In genomic region chr6:134323294-134323693, GRCh38 we compare ENCODE assay signal across 28 cellular contexts.
"Had no signal": no experiment of that assay in that cellular context is flagged by ENCODE, and none has a peak within 500 bp of the region (broad histone marks: within the 10 kb centered on the region; RNA-seq: fewer than 3 reads in every experiment).

No MANE protein-coding gene starts in this region.

- ATAC-seq: naive thymus-derived CD4-positive, alpha-beta T cell; natural killer cell; pancreas; psoas muscle; right cardiac atrium; sciatic nerve; stimulated activated memory B cell treated with anti-CD40 and anti-IgM and Interleukin-4, amounts not matched to agents 10 μg/mL and 1 μg/mL and 100 μg/mL, for 72 hours; stimulated activated naive CD8-positive, alpha-beta T cell treated with anti-CD3 and anti-CD28 coated beads, Interleukin-15, amount 100 ng/mL, for 72 hours; stimulated activated naive CD8-positive, alpha-beta T cell treated with anti-CD3 and anti-CD28 coated beads, Interleukin-15, Interleukin-2, amounts not matched to agents 100 U/mL and 50 U/mL, for 24 hours; upper lobe of right lung had no signal

- H3K4me3 Mint-ChIP-seq: naive thymus-derived CD4-positive, alpha-beta T cell; natural killer cell; nephron; neural progenitor cell; stimulated activated memory B cell treated with anti-CD40 and anti-IgM and Interleukin-4, amounts not matched to agents 10 μg/mL and 1 μg/mL and 100 μg/mL, for 72 hours; stimulated activated naive CD8-positive, alpha-beta T cell treated with anti-CD3 and anti-CD28 coated beads, Interleukin-15, amount 100 ng/mL, for 72 hours; type B pancreatic cell had no signal

- H3K27ac Mint-ChIP-seq: naive thymus-derived CD4-positive, alpha-beta T cell; natural killer cell; nephron; neural progenitor cell; progenitor cell of endocrine pancreas; stimulated activated memory B cell treated with anti-CD40 and anti-IgM and Interleukin-4, amounts not matched to agents 10 μg/mL and 1 μg/mL and 100 μg/mL, for 72 hours; stimulated activated naive CD8-positive, alpha-beta T cell treated with anti-CD3 and anti-CD28 coated beads, Interleukin-15, amount 100 ng/mL, for 72 hours; type B pancreatic cell had no signal

- H3K4me2 ChIP-seq: neural progenitor cell, smooth muscle cell had no signal

- H3K36me3 Mint-ChIP-seq: natural killer cell, neural progenitor cell, type B pancreatic cell had no signal

- H3K4me3 ChIP-seq: neural progenitor cell, pancreas, psoas muscle, skin epidermis, smooth muscle cell, spleen, suprapubic skin, testis, tibial artery, transverse colon, upper lobe of right lung, uterus had no signal

- H3K9me3 Mint-ChIP-seq: natural killer cell, type B pancreatic cell had no signal

- H3K27ac ChIP-seq: neural progenitor cell, pancreas, psoas muscle, skin epidermis, spleen, suprapubic skin, tibial artery, transverse colon, upper lobe of right lung, uterus had no signal

- H3K9ac ChIP-seq: neural progenitor cell had no signal

- FAIRE-seq: pancreas had no signal

- H2AFZ ChIP-seq: neural progenitor cell had no signal

- H3K9me3 ChIP-seq: pancreas, testis, transverse colon, upper lobe of right lung, uterus had no signal

- H3K36me3 ChIP-seq: neural progenitor cell, pancreas, spleen, suprapubic skin, tibial artery, transverse colon, upper lobe of right lung, uterus had no signal

- H3K27me3 ChIP-seq: pancreas, suprapubic skin, testis, tibial artery, uterus had no signal

- H3K4me1 ChIP-seq: suprapubic skin, transverse colon, upper lobe of right lung had no signal

- DNase-seq: naive thymus-derived CD4-positive, alpha-beta T cell; natural killer cell; pancreas; posterior cingulate gyrus; psoas muscle; right cardiac atrium; spleen; stimulated activated CD4-positive, alpha-beta T cell treated with anti-CD3 and anti-CD28 coated beads, Interleukin-12 subunit alpha, Interleukin-12 subunit beta, amount 100 ng/mL, for 4 hours; stimulated activated CD4-positive, alpha-beta T cell treated with anti-CD3 and anti-CD28 coated beads, Interleukin-1b, Interleukin-23, amount 100 ng/mL, for 48 hours; stimulated activated CD8-positive, alpha-beta memory T cell treated with anti-CD3 and anti-CD28 coated beads, Interleukin-4, amount 100 ng/mL, for 48 hours; stimulated activated naive CD4-positive, alpha-beta T cell; stimulated activated naive CD8-positive, alpha-beta T cell treated with anti-CD3 and anti-CD28 coated beads, Interleukin-15, amount 100 ng/mL, for 72 hours; stimulated activated naive CD8-positive, alpha-beta T cell treated with anti-CD3 and anti-CD28 coated beads, Interleukin-15, Interleukin-2, amounts not matched to agents 100 U/mL and 50 U/mL, for 24 hours; substantia nigra; testis; tibial artery; transverse colon; upper lobe of right lung; uterus had no signal
